In the genomic region with DNA sequence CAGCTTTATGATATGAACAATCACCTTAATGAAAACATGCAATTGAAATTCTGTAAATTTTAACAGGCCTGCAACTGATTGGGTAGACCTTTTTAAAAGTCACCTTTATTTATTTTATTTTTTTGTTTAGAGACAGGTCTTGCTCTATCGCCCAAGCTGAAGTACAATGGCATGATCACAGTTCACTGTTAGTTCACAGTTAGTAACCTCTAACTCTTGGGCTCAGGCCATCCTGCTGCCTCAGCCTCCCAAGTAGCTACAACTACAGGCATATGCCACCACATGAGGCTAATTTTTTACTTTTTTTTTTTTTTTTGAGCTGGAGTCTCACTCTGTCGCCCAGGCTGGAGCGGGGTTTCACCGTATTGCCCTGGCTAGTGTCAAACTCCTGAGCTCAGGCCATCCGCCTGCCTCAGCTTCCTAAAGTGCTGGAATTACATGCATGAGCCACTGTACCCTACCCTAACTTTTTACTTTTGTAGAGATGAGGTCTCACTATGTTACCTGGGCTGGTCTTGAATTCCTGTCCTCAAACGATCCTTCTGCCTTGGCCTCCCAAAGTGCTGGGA, we compare ENCODE assay signal across 18 cellular contexts.
"Had no signal": no experiment of that assay in that cellular context is flagged by ENCODE, and none has a peak within 500 bp of the region (broad histone marks: within the 10 kb centered on the region; RNA-seq: fewer than 3 reads in every experiment).

No MANE protein-coding gene starts in this region.

- H3K4me3 Mint-ChIP-seq: activated CD4-positive, alpha-beta T cell treated with anti-CD3 and anti-CD28 coated beads, Interleukin-2, amount 10 ng/mL, durations not matched to agents 7 days and 5 days; activated CD8-positive, alpha-beta T cell treated with anti-CD3 and anti-CD28 coated beads, Interleukin-2, amount 10 ng/mL, durations not matched to agents 7 days and 5 days had no signal

- H3K9me3 Mint-ChIP-seq: activated CD4-positive, alpha-beta T cell treated with anti-CD3 and anti-CD28 coated beads, Interleukin-2, amount 10 ng/mL, durations not matched to agents 7 days and 5 days; activated naive CD4-positive, alpha-beta T cell treated with anti-CD3 and anti-CD28 coated beads, Interleukin-2, amount 50 U/mL, for 72 hours had no signal

- H3K4me3 ChIP-seq: adrenal gland, esophagus muscularis mucosa, lung, tibial artery had no signal

- H3K36me3 Mint-ChIP-seq: activated naive CD4-positive, alpha-beta T cell treated with anti-CD3 and anti-CD28 coated beads, Interleukin-2, amount 50 U/mL, for 72 hours had no signal

- H3K27me3 Mint-ChIP-seq: activated CD4-positive, alpha-beta T cell treated with anti-CD3 and anti-CD28 coated beads, Interleukin-2, amount 10 ng/mL, durations not matched to agents 7 days and 5 days had no signal

- H3K9me3 ChIP-seq: adrenal gland, esophagus muscularis mucosa, tibial artery had no signal

- H3K27ac ChIP-seq: adrenal gland, esophagus muscularis mucosa, tibial artery had no signal

- H3K27me3 ChIP-seq: adrenal gland, esophagus muscularis mucosa, tibial artery had no signal

- H3K27ac Mint-ChIP-seq: activated CD4-positive, alpha-beta T cell treated with anti-CD3 and anti-CD28 coated beads, Interleukin-2, amount 10 ng/mL, durations not matched to agents 7 days and 5 days; activated CD8-positive, alpha-beta T cell treated with anti-CD3 and anti-CD28 coated beads, Interleukin-2, amount 10 ng/mL, durations not matched to agents 7 days and 5 days had no signal

- FAIRE-seq: bronchial epithelial cell, urothelium cell line had no signal

- ATAC-seq: activated CD8-positive, alpha-beta T cell treated with anti-CD3 and anti-CD28 coated beads, Interleukin-2, amount 10 ng/mL, durations not matched to agents 7 days and 5 days; activated naive CD4-positive, alpha-beta T cell treated with anti-CD3 and anti-CD28 coated beads, Interleukin-2, amount 50 U/mL, for 72 hours had no signal

- DNase-seq: activated CD4-positive, alpha-beta T cell treated with anti-CD3 and anti-CD28 coated beads, Interleukin-2, amount 10 ng/mL, durations not matched to agents 7 days and 5 days; activated CD4-positive, CD25-positive, alpha-beta regulatory T cell; activated CD8-positive, alpha-beta T cell treated with anti-CD3 and anti-CD28 coated beads, Interleukin-2, amount 10 ng/mL, durations not matched to agents 7 days and 5 days; activated gamma-delta T cell treated with Interleukin-2 at 50 U/mL for 16 hours; adrenal gland; cerebellar nuclear complex; effector CD4-positive, alpha-beta T cell; left cardiac atrium; occipital lobe; stimulated activated CD4-positive, alpha-beta T cell treated with anti-CD3 and anti-CD28 coated beads, Interleukin-2, amount 100 ng/mL, for 24 hours; stimulated activated naive CD4-positive, alpha-beta T cell treated with Interleukin-2 at 50 U/mL for 16 hours; substantia nigra; tibial artery had no signal
